ENCODE assay signal across 9 cellular contexts in the genomic region with DNA sequence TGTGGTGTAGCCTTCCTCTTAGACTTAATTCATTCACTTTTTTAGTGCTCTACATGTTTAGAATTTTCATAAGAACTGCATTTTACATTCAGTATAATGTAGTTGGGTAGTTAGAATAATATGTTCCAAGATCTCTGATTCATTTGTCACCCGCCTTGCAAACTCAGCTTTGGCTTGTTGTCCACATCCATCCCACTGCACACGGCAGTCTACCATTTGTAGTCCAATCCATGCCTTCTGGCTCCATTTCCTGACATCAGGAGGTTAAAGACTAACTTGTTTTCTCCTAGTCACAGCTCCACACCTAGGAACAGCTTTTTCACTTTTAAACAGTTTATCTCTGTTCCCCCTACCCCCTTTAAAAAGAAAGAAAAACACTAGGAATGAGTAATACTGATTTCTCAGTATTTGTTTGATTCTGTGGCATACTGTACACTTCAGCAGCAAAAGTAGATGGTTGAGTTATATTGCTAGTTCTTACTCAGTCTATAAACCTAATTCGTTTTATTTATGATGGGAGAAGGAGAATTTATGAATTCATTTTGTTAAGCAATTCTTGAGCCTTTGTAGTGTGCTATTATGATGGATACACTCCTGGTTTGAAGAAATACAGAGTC.
A peak's percentile ranks its signal among the peaks of the same experiment; 100 is the strongest.
DNase-seq lines count a peak whose midpoint lies in the region; ATAC-seq and TF ChIP-seq lines count a peak whose summit lies in the region.
"Had no signal": no experiment of that assay in that cellular context is flagged by ENCODE, and none has a peak within 500 bp of the region (broad histone marks: within the 10 kb centered on the region; RNA-seq: fewer than 3 reads in every experiment).

No MANE protein-coding gene starts in this region.

- peaks cover 94% of the 10 kb centered on the region for H3K79me2 ChIP-seq in SK-N-SH (ENCODE audit: insufficient read depth)

- TF ChIP-seq EP300 in SK-N-SH (IDR thresholded peaks at IDR 0.05; ENCODE audit: borderline replicate concordance in 1 of 2, low read depth in 1 of 2, low read length in 1 of 2): no peak

- H3K9ac ChIP-seq in SK-N-SH: no peak overlapping the region

- no peak for DNase-seq in left ventricle myocardium inferior
- DNase-seq in Right ventricle myocardium superior: no peak
- peak; percentile 31 for DNase-seq in cerebellum (ENCODE audit: low spot score)
- no peak for DNase-seq in HT-29 (ENCODE audit: low spot score)
- no peak for DNase-seq in SK-N-SH
- no peak for DNase-seq in HK-2 (ENCODE audit: unreplicated experiment)
- DNase-seq in DMS 273 treated with DMSO at 0.1 percent for 48 hours (lab: John Stamatoyannopoulos, UW): no peak
- DNase-seq: MM.1S had no signal

- H3K9me3 ChIP-seq in left ventricle myocardium inferior (replicated peaks): no peaks in the 10 kb centered on the region
- H3K9me3 ChIP-seq in SK-N-SH: no peaks in the 10 kb centered on the region

- H4K20me1 ChIP-seq in SK-N-SH (ENCODE audit: insufficient read depth): peaks cover 5% of the 10 kb centered on the region; the same call in 1 of the 2 replicates

- no peak overlapping the region for H2AFZ ChIP-seq in SK-N-SH (ENCODE audit: low read depth)

- H3K4me1 ChIP-seq in left ventricle myocardium inferior: peaks cover 58% of the 10 kb centered on the region
- peaks cover 17 to 26% of the 10 kb centered on the region in 2 experiments; a peak in 3 of 4 replicates for H3K4me1 ChIP-seq in SK-N-SH (ENCODE audit: control insufficient read depth in 1 of 2, insufficient read depth in 2 of 2, low read depth in 1 of 2, low read length in 1 of 2)

- H3K4me3 ChIP-seq in left ventricle myocardium inferior (no peak overlapping the region), SK-N-SH (ENCODE audit: low read depth in 2 of 2, low read length in 1 of 2) (no peak overlapping the region)

- POLR2A ChIA-PET in SK-N-SH (lab: Yijun Ruan, JAX): no interaction called here

- no peak overlapping the region for H3K4me2 ChIP-seq in SK-N-SH

- 90% methylated on average over 3 of the region's 3 CpGs for WGBS in SK-N-SH (ENCODE audit: low lambda C conversion rate)

- H3K27me3 ChIP-seq in left ventricle myocardium inferior (ENCODE audit: low read depth) (no peaks in the 10 kb centered on the region), SK-N-SH (ENCODE audit: insufficient read depth) (no peaks in the 10 kb centered on the region)

- ATAC-seq in Right ventricle myocardium superior (ENCODE audit: poor library complexity) (no peak), HG03175 (IDR thresholded peaks at IDR 0.05; ENCODE audit: unreplicated experiment) (peak; percentile 61)

- intact Hi-C loops in left ventricle myocardium inferior (cut with micrococcal nuclease) (loop anchor here (10.0 kb wide), 1 partner anchor 173 kb away; no protein-coding TSS in a partner anchor), Right ventricle myocardium superior (cut with DNase I) (loop anchor here (10.0 kb wide), 2 partner anchors 273 to 393 kb away; no protein-coding TSS in a partner anchor)

- peaks cover 7% of the 10 kb centered on the region for H3F3A ChIP-seq in SK-N-SH (replicated peaks; ENCODE audit: insufficient read depth)

- H3K9me2 ChIP-seq in SK-N-SH: no peaks in the 10 kb centered on the region

- peak overlapping the region; percentile 83 for H3K27ac ChIP-seq in left ventricle myocardium inferior (replicated peaks)
- 0 out of 4 replicates have a peak overlapping the region, but pooled peaks of 1 of the 2 experiments have one; percentile 28 for H3K27ac ChIP-seq in SK-N-SH (ENCODE audit: low read depth in 2 of 2, low read length in 1 of 2)

- no peak for TF ChIP-seq RAD21 in SK-N-SH (IDR thresholded peaks at IDR 0.05; ENCODE audit: low read length)

- TF ChIP-seq CTCF in left ventricle myocardium inferior (IDR thresholded peaks at IDR 0.05; ENCODE audit: borderline replicate concordance): no peak
- no peak for TF ChIP-seq CTCF in SK-N-SH (IDR thresholded peaks at IDR 0.05)

- CTCF ChIA-PET in SK-N-SH (lab: Yijun Ruan, JAX): no interaction called here

- H3K36me3 ChIP-seq in left ventricle myocardium inferior (no peaks in the 10 kb centered on the region), SK-N-SH (replicated peaks in 1 of 2; ENCODE audit: control insufficient read depth in 1 of 2, insufficient read depth in 2 of 2, low read length in 1 of 2) (no peaks in the 10 kb centered on the region)

TF ChIP-seq in SK-N-SH, 30 proteins besides CTCF, POLR2A, EP300 and RAD21:
- TF ChIP-seq GABPA (IDR thresholded peaks at IDR 0.05; ENCODE audit: low read depth): no peak
- no peak for TF ChIP-seq EZH2phosphoT487 (IDR thresholded peaks at IDR 0.05; ENCODE audit: borderline replicate concordance, low read depth)
- TF ChIP-seq, protein P1, sequence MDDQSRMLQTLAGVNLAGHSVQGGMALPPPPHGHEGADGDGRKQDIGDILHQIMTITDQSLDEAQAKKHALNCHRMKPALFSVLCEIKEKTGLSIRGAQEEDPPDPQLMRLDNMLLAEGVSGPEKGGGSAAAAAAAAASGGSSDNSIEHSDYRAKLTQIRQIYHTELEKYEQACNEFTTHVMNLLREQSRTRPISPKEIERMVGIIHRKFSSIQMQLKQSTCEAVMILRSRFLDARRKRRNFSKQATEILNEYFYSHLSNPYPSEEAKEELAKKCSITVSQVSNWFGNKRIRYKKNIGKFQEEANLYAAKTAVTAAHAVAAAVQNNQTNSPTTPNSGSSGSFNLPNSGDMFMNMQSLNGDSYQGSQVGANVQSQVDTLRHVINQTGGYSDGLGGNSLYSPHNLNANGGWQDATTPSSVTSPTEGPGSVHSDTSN (IDR thresholded peaks at IDR 0.05): no peak
- TF ChIP-seq, protein P2, sequence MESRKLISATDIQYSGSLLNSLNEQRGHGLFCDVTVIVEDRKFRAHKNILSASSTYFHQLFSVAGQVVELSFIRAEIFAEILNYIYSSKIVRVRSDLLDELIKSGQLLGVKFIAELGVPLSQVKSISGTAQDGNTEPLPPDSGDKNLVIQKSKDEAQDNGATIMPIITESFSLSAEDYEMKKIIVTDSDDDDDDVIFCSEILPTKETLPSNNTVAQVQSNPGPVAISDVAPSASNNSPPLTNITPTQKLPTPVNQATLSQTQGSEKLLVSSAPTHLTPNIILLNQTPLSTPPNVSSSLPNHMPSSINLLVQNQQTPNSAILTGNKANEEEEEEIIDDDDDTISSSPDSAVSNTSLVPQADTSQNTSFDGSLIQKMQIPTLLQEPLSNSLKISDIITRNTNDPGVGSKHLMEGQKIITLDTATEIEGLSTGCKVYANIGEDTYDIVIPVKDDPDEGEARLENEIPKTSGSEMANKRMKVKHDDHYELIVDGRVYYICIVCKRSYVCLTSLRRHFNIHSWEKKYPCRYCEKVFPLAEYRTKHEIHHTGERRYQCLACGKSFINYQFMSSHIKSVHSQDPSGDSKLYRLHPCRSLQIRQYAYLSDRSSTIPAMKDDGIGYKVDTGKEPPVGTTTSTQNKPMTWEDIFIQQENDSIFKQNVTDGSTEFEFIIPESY (IDR thresholded peaks at IDR 0.05; ENCODE audit: borderline replicate concordance, low read depth): no peak
- TF ChIP-seq FOSL2 (IDR thresholded peaks at IDR 0.05; ENCODE audit: borderline replicate concordance, low read depth): no peak
- TF ChIP-seq CHD2 (IDR thresholded peaks at IDR 0.05; ENCODE audit: low read length, partially characterized antibody): no peak
- no peak for TF ChIP-seq FOXM1 (IDR thresholded peaks at IDR 0.05; ENCODE audit: low read depth)
